ENCODE assay signal across 10 cellular contexts in genomic region chr16:85029981-85030381, GRCh38. TPM values are rescaled to one million over a fixed set of nuclear protein-coding genes. Genes with fewer than 3 reads are reported as not detected.
A peak's percentile ranks its signal among the peaks of the same experiment; 100 is the strongest.
DNase-seq lines count a peak whose midpoint lies in the region; ATAC-seq, FAIRE-seq and TF ChIP-seq lines count a peak whose summit lies in the region.
"Had no signal": no experiment of that assay in that cellular context is flagged by ENCODE, and none has a peak within 500 bp of the region (broad histone marks: within the 10 kb centered on the region; RNA-seq: fewer than 3 reads in every experiment).

No MANE protein-coding gene starts in this region.

- H3K36me3 ChIP-seq in adipocyte (ENCODE audit: control insufficient read depth, insufficient read depth, low read length, severe bottlenecking) (peaks cover 8% of the 10 kb centered on the region), keratinocyte (ENCODE audit: control insufficient read depth in 2 of 2, extremely low read depth in 1 of 2, insufficient read depth in 2 of 2, low read length in 2 of 2) (peaks cover 0 to 3% of the 10 kb centered on the region in 2 experiments), urinary bladder (ENCODE audit: insufficient read depth) (no peaks in the 10 kb centered on the region)

- peak overlapping the region; percentile 93 for H3K4me2 ChIP-seq in keratinocyte (ENCODE audit: control insufficient read depth, extremely low read depth, insufficient read depth, low read depth, low read length)

- H3K4me1 Mint-ChIP-seq in activated naive CD4-positive, alpha-beta T cell treated with anti-CD3 and anti-CD28 coated beads, Interleukin-2, amount 50 U/mL, for 24 hours: peaks cover 42% of the 10 kb centered on the region

- H4K20me1 ChIP-seq in keratinocyte (ENCODE audit: control insufficient read depth, extremely low read depth, insufficient read depth, low read length): peaks cover 4% of the 10 kb centered on the region

- peak overlapping the region; percentile 93 for H3K4me3 Mint-ChIP-seq in activated naive CD4-positive, alpha-beta T cell treated with anti-CD3 and anti-CD28 coated beads, Interleukin-2, amount 50 U/mL, for 24 hours

- H3K9me1 ChIP-seq in keratinocyte (ENCODE audit: control insufficient read depth, extremely low read depth, insufficient read depth, low read length): no peaks in the 10 kb centered on the region

- peaks cover 1% of the 10 kb centered on the region for H3K36me3 Mint-ChIP-seq in activated naive CD4-positive, alpha-beta T cell treated with anti-CD3 and anti-CD28 coated beads, Interleukin-2, amount 50 U/mL, for 24 hours

- no peak for DNase-seq in activated naive CD4-positive, alpha-beta T cell treated with anti-CD3 and anti-CD28 coated beads, Interleukin-2, amount 50 U/mL, for 16 hours
- DNase-seq in adipocyte (ENCODE audit: low read depth) (no peak), keratinocyte (ENCODE audit: low read depth, low spot score) (no peak), UCSD-AML1 (lab: John Stamatoyannopoulos, UW; ENCODE audit: unreplicated experiment) (no peak)
- DNase-seq: NCI-H146 had no signal

- TF ChIP-seq CTCF in keratinocyte (optimal IDR thresholded peaks at IDR 0.05 in 1 of 3, IDR thresholded peaks at IDR 0.05 in 1 of 3, conservative IDR thresholded peaks at IDR 0.05 in 1 of 3; ENCODE audit: extremely low read depth in 1 of 3, insufficient read depth in 2 of 3, low read length in 3 of 3): no peak

- FAIRE-seq in keratinocyte (lab: Jason Lieb, UNC): no peak

- 45% methylated on average over 15 of the region's 15 CpGs for WGBS in urinary bladder

- H3K4me3 ChIP-seq in adipocyte (ENCODE audit: low read length): no peak overlapping the region
- H3K4me3 ChIP-seq in keratinocyte (ENCODE audit: control insufficient read depth in 2 of 3, extremely low read depth in 1 of 3, insufficient read depth in 2 of 3, low read depth in 1 of 3, low read length in 3 of 3): peak overlapping the region in 2 of 3 experiments; percentile 58 to 68
- peak overlapping the region; percentile 17 for H3K4me3 ChIP-seq in urinary bladder (ENCODE audit: low read depth, low read length)

- H3K27ac Mint-ChIP-seq in activated naive CD4-positive, alpha-beta T cell treated with anti-CD3 and anti-CD28 coated beads, Interleukin-2, amount 50 U/mL, for 24 hours: peak overlapping the region; percentile 96

- H3K27me3 ChIP-seq in adipocyte (replicated peaks; ENCODE audit: control insufficient read depth, insufficient read depth, low read length) (no peaks in the 10 kb centered on the region), keratinocyte (ENCODE audit: control insufficient read depth, extremely low read depth, insufficient read depth, low read length) (no peaks in the 10 kb centered on the region)

- H3K79me2 ChIP-seq in keratinocyte (ENCODE audit: control insufficient read depth, insufficient read depth, low read length): no peaks in the 10 kb centered on the region

- H3K4me1 ChIP-seq in adipocyte (ENCODE audit: control insufficient read depth, insufficient read depth, low read length) (peaks cover 34% of the 10 kb centered on the region), keratinocyte (ENCODE audit: control insufficient read depth, extremely low read depth, insufficient read depth, low read length) (peaks cover 35% of the 10 kb centered on the region), urinary bladder (ENCODE audit: insufficient read depth) (no peaks in the 10 kb centered on the region)

- ATAC-seq in HG02840 (IDR thresholded peaks at IDR 0.05; ENCODE audit: low FRiP score, unreplicated experiment) (no peak), GM21717 (IDR thresholded peaks at IDR 0.05; ENCODE audit: unreplicated experiment) (no peak)
- ATAC-seq: Panc1 had no signal

- H3K27me3 Mint-ChIP-seq in activated naive CD4-positive, alpha-beta T cell treated with anti-CD3 and anti-CD28 coated beads, Interleukin-2, amount 50 U/mL, for 24 hours: no peaks in the 10 kb centered on the region

- H3K9me3 ChIP-seq in adipocyte (ENCODE audit: control insufficient read depth, low read length): no peaks in the 10 kb centered on the region
- H3K9me3 ChIP-seq in keratinocyte (ENCODE audit: control insufficient read depth, low read depth, low read length): no peaks in the 10 kb centered on the region

- dilution Hi-C loops in keratinocyte (cut with MboI; ENCODE audit: extremely low pct_ligation_motif_present, low sequenced_read_pairs): no loop called here

- peak overlapping the region; percentile 23 for H2AFZ ChIP-seq in keratinocyte (ENCODE audit: control insufficient read depth, low read length)

- H3K9me3 Mint-ChIP-seq in activated naive CD4-positive, alpha-beta T cell treated with anti-CD3 and anti-CD28 coated beads, Interleukin-2, amount 50 U/mL, for 24 hours: no peaks in the 10 kb centered on the region

- H3K9ac ChIP-seq in adipocyte (ENCODE audit: low read length): peak overlapping the region; percentile 95
- H3K9ac ChIP-seq in keratinocyte (ENCODE audit: control insufficient read depth, extremely low read depth, insufficient read depth, low read length): peak overlapping the region; percentile 65

- H3K27ac ChIP-seq in keratinocyte (ENCODE audit: control insufficient read depth, insufficient read depth, low read length) (peak overlapping the region; percentile 34), urinary bladder (ENCODE audit: low read depth) (peak overlapping the region; percentile 83)

RNA-seq across cellular contexts. Expression of gene KIAA0513, which starts 2.4 kb away (rescaled TPM):
- polyA plus RNA-seq in keratinocyte (2.6 to 3.6 TPM (median 3.3 TPM) in 3 replicates), urinary bladder (19.9 TPM)
- 19.8 TPM for polyA plus RNA-seq in keratinocyte (2011; ENCODE audit: low read depth)
- 1.7 and 1.9 TPM in 2 replicates for polyA plus RNA-seq in keratinocyte (2011; cell fraction: cytosol; rRNA removed)
- polyA plus RNA-seq in keratinocyte (2011; cell fraction: nucleus; rRNA removed): 4.4 and 4.8 TPM in 2 replicates
- polyA plus RNA-seq in keratinocyte (2012; ENCODE audit: low replicate concordance): 3.4 and 8.9 TPM in 2 replicates
- 4.6 to 8.8 TPM (median 8.7 TPM) in 3 replicates for polyA minus RNA-seq in keratinocyte
- 1.9 TPM for polyA minus RNA-seq in keratinocyte (2011; cell fraction: cytosol; rRNA and poly(A)+ RNA removed)
- polyA minus RNA-seq in keratinocyte (2011; cell fraction: nucleus; rRNA and poly(A)+ RNA removed): 3.7 and 6.8 TPM in 2 replicates
- total RNA-seq in urinary bladder: 9.8 TPM

RNA-seq across cellular contexts. Expression of gene ZDHHC7, which starts 18.6 kb away (rescaled TPM):
- polyA plus RNA-seq in keratinocyte (36.1 to 58.9 TPM (median 37.8 TPM) in 3 replicates), urinary bladder (49.7 TPM)
- 12.3 TPM for polyA plus RNA-seq in keratinocyte (2011; ENCODE audit: low read depth)
- polyA plus RNA-seq in keratinocyte (2011; cell fraction: cytosol; rRNA removed): 53.5 and 81.2 TPM in 2 replicates
- polyA plus RNA-seq in keratinocyte (2011; cell fraction: nucleus; rRNA removed): 98.1 and 113 TPM in 2 replicates
- 31.7 and 40.2 TPM in 2 replicates for polyA plus RNA-seq in keratinocyte (2012; ENCODE audit: low replicate concordance)
- 37.9 to 225 TPM (median 43.5 TPM) in 3 replicates for polyA minus RNA-seq in keratinocyte
- 27.6 TPM for polyA minus RNA-seq in keratinocyte (2011; cell fraction: cytosol; rRNA and poly(A)+ RNA removed)
- polyA minus RNA-seq in keratinocyte (2011; cell fraction: nucleus; rRNA and poly(A)+ RNA removed): 47.8 and 66.1 TPM in 2 replicates
- 31.1 TPM for total RNA-seq in urinary bladder
